ENCODE assay signal across 18 cellular contexts in the genomic region with DNA sequence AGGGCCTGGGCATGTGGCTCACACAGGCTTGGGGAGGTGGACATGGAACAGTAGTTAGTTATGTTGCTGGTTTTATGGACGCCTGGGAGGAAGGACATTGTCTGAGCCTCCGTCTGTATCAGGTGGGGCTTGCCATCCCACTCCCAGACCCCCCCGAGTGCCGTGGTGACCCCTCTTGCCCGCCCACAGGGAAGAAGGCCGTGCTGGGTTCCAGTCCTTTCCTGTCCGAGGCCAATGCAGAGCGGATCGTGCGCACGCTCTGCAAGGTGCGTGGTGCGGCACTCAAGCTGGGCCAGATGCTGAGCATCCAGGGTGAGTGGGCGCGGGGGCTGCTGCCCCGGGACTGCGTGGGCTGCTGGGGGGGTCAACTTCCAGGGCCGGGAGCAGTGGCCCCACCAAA.
"Had no signal": no experiment of that assay in that cellular context is flagged by ENCODE, and none has a peak within 500 bp of the region (broad histone marks: within the 10 kb centered on the region; RNA-seq: fewer than 3 reads in every experiment).

No MANE protein-coding gene starts in this region.

- H3K27ac Mint-ChIP-seq: activated CD4-positive, alpha-beta memory T cell treated with anti-CD3 and anti-CD28 coated beads for 36 hours; activated CD4-positive, alpha-beta T cell treated with anti-CD3 and anti-CD28 coated beads for 36 hours; natural killer cell; stimulated activated memory B cell treated with anti-CD40 and anti-IgM and Interleukin-4, amounts not matched to agents 10 μg/mL and 1 μg/mL and 100 μg/mL, for 72 hours had no signal

- H3K4me3 ChIP-seq: ascending aorta, breast epithelium, hepatocyte, prostate gland, tibial artery, uterus had no signal

- H2AFZ ChIP-seq: hepatocyte had no signal

- DNase-seq: activated CD4-positive, alpha-beta memory T cell treated with anti-CD3 and anti-CD28 coated beads for 36 hours; activated CD4-positive, alpha-beta T cell treated with anti-CD3 and anti-CD28 coated beads for 36 hours; activated CD8-positive, alpha-beta memory T cell treated with anti-CD3 and anti-CD28 coated beads, Interleukin-2, amount 50 U/mL, for 4 hours; erythroblast; islet precursor cell; mesenchymal stem cell; natural killer cell; nucleus accumbens; stimulated activated CD4-positive, alpha-beta T cell treated with anti-CD3 and anti-CD28 coated beads, Interleukin-2, amount 100 ng/mL, for 48 hours; T-helper 2 cell; tibial artery; uterus had no signal

- H3K9me3 ChIP-seq: ascending aorta, breast epithelium, prostate gland, tibial artery, uterus had no signal

- H3K36me3 Mint-ChIP-seq: natural killer cell had no signal

- H3K9me3 Mint-ChIP-seq: activated CD4-positive, alpha-beta memory T cell treated with anti-CD3 and anti-CD28 coated beads for 36 hours; natural killer cell; stimulated activated memory B cell treated with anti-CD40 and anti-IgM and Interleukin-4, amounts not matched to agents 10 μg/mL and 1 μg/mL and 100 μg/mL, for 72 hours had no signal

- H3K79me2 ChIP-seq: hepatocyte had no signal

- H3K4me1 ChIP-seq: ascending aorta, breast epithelium, prostate gland, uterus had no signal

- H3K4me2 ChIP-seq: hepatocyte had no signal

- H3K27me3 Mint-ChIP-seq: activated CD4-positive, alpha-beta memory T cell treated with anti-CD3 and anti-CD28 coated beads for 36 hours; activated CD4-positive, alpha-beta T cell treated with anti-CD3 and anti-CD28 coated beads for 36 hours; stimulated activated memory B cell treated with anti-CD40 and anti-IgM and Interleukin-4, amounts not matched to agents 10 μg/mL and 1 μg/mL and 100 μg/mL, for 72 hours had no signal

- H3K36me3 ChIP-seq: breast epithelium, uterus had no signal

- H3K4me1 Mint-ChIP-seq: activated CD4-positive, alpha-beta T cell treated with anti-CD3 and anti-CD28 coated beads for 36 hours; natural killer cell; stimulated activated memory B cell treated with anti-CD40 and anti-IgM and Interleukin-4, amounts not matched to agents 10 μg/mL and 1 μg/mL and 100 μg/mL, for 72 hours had no signal

- H3K4me3 Mint-ChIP-seq: activated CD4-positive, alpha-beta memory T cell treated with anti-CD3 and anti-CD28 coated beads for 36 hours; activated CD4-positive, alpha-beta T cell treated with anti-CD3 and anti-CD28 coated beads for 36 hours; natural killer cell; stimulated activated memory B cell treated with anti-CD40 and anti-IgM and Interleukin-4, amounts not matched to agents 10 μg/mL and 1 μg/mL and 100 μg/mL, for 72 hours had no signal

- ATAC-seq: activated CD4-positive, alpha-beta T cell treated with anti-CD3 and anti-CD28 coated beads for 36 hours; natural killer cell; sciatic nerve; stimulated activated memory B cell treated with anti-CD40 and anti-IgM and Interleukin-4, amounts not matched to agents 10 μg/mL and 1 μg/mL and 100 μg/mL, for 72 hours had no signal

- H3K27me3 ChIP-seq: ascending aorta, breast epithelium, hepatocyte, tibial artery, uterus had no signal

- H3K27ac ChIP-seq: ascending aorta, hepatocyte, prostate gland, tibial artery, uterus had no signal
